Comparison of ENCODE assay signal across 8 cellular contexts in genomic region chr7:108805808-108806397, GRCh38.
DNase-seq lines count a peak whose midpoint lies in the region; ATAC-seq and TF ChIP-seq lines count a peak whose summit lies in the region.

No MANE protein-coding gene starts in this region.

- no peaks in the 10 kb centered on the region for H3K4me1 ChIP-seq in cardiac muscle cell (ENCODE audit: low read depth)
- H3K4me1 ChIP-seq in Karpas-422 (ENCODE audit: low read length) = no peaks in the 10 kb centered on the region
- no peaks in the 10 kb centered on the region for H3K4me1 ChIP-seq in mammary epithelial cell (ENCODE audit: insufficient read depth, low read length)

- in situ Hi-C loops in mammary epithelial cell (cut with MboI; ENCODE audit: low sequenced_read_pairs in 2 of 2) = no loop called here

- CTCF ChIA-PET in mammary epithelial cell (lab: Charles Lee; ENCODE audit: low non-redundant PET) = no interaction called here

- H2AFZ ChIP-seq in Karpas-422 (ENCODE audit: low read length) (peak overlapping the region; percentile 62), mammary epithelial cell (ENCODE audit: low read depth, low read length) (peak overlapping the region; percentile 31)

- H3K27ac Mint-ChIP-seq in osteocyte (ENCODE audit: unreplicated experiment) = no peak overlapping the region

- H3K9me3 Mint-ChIP-seq in osteocyte (ENCODE audit: unreplicated experiment) = no peaks in the 10 kb centered on the region

- H3K9ac ChIP-seq in Karpas-422 (ENCODE audit: low read length) (no peak overlapping the region), mammary epithelial cell (ENCODE audit: insufficient read depth, low read length) (no peak overlapping the region)

- BruUV-seq in mammary epithelial cell (replicated peaks; lab: Mats Ljungman, UMichigan) = no TSS peak

- no peak overlapping the region for H3K4me3 ChIP-seq in cardiac muscle cell
- no peak overlapping the region for H3K4me3 ChIP-seq in Karpas-422 (ENCODE audit: low read length)
- H3K4me3 ChIP-seq in mammary epithelial cell (replicated peaks in 1 of 3; ENCODE audit: insufficient read depth in 1 of 3, low read depth in 2 of 3, low read length in 3 of 3) = no peak overlapping the region

- no peak overlapping the region for H3K27ac ChIP-seq in cardiac muscle cell
- no peak overlapping the region for H3K27ac ChIP-seq in Karpas-422 (ENCODE audit: low read length)
- no peak overlapping the region for H3K27ac ChIP-seq in mammary epithelial cell (ENCODE audit: insufficient read depth, low read depth, low read length)

- H3K36me3 ChIP-seq in cardiac muscle cell = no peaks in the 10 kb centered on the region
- no peaks in the 10 kb centered on the region for H3K36me3 ChIP-seq in Karpas-422 (ENCODE audit: insufficient read depth, low read length)
- H3K36me3 ChIP-seq in mammary epithelial cell (ENCODE audit: insufficient read depth, low read length) = no peaks in the 10 kb centered on the region

- peak; percentile 63 for TF ChIP-seq CTCF in cardiac muscle cell (IDR thresholded peaks at IDR 0.05; ENCODE audit: low read depth, low read length)
- TF ChIP-seq CTCF in mammary epithelial cell (conservative IDR thresholded peaks at IDR 0.05 in 1 of 2, IDR thresholded peaks at IDR 0.05 in 1 of 2; ENCODE audit: extremely low read depth in 1 of 2, insufficient read depth in 1 of 2, low read depth in 1 of 2, low read length in 2 of 2) = peak; percentile 52 to 54
- TF ChIP-seq CTCF in osteocyte (IDR thresholded peaks at IDR 0.05) = peak; percentile 45

- H3K4me2 ChIP-seq in Karpas-422 (ENCODE audit: low read depth, low read length, poor library complexity, severe bottlenecking) (no peak overlapping the region), mammary epithelial cell (ENCODE audit: insufficient read depth, low read depth, low read length) (no peak overlapping the region)

- H3K4me3 Mint-ChIP-seq in osteocyte (ENCODE audit: unreplicated experiment) = no peak overlapping the region

- H3K36me3 Mint-ChIP-seq in osteocyte (ENCODE audit: unreplicated experiment) = no peaks in the 10 kb centered on the region

- 59% methylated on average over 6 of the region's 6 CpGs for WGBS in mammary epithelial cell (ENCODE audit: low coverage, missing lambda C conversion rate)

- H3K9me2 ChIP-seq in Karpas-422 (replicated peaks; ENCODE audit: insufficient read depth, low read length) = no peaks in the 10 kb centered on the region

- no peaks in the 10 kb centered on the region for H3K27me3 ChIP-seq in cardiac muscle cell
- no peaks in the 10 kb centered on the region for H3K27me3 ChIP-seq in Karpas-422 (ENCODE audit: low read length)
- no peaks in the 10 kb centered on the region for H3K27me3 ChIP-seq in mammary epithelial cell (ENCODE audit: insufficient read depth, low read length)

- no peaks in the 10 kb centered on the region for H3K79me2 ChIP-seq in Karpas-422 (ENCODE audit: low read length)
- H3K79me2 ChIP-seq in mammary epithelial cell (ENCODE audit: insufficient read depth, low read length) = no peaks in the 10 kb centered on the region

- H3K9me3 ChIP-seq in cardiac muscle cell (ENCODE audit: low read depth) (no peaks in the 10 kb centered on the region), Karpas-422 (ENCODE audit: low read length) (no peaks in the 10 kb centered on the region), mammary epithelial cell (replicated peaks; ENCODE audit: insufficient read depth, low read length) (no peaks in the 10 kb centered on the region)

- peaks cover 2% of the 10 kb centered on the region for H3K27me3 Mint-ChIP-seq in osteocyte (ENCODE audit: unreplicated experiment)

- dilution Hi-C loops in mammary epithelial cell (cut with HindIII; ENCODE audit: low sequenced_read_pairs) = no loop called here

- intact Hi-C loops in cardiac septum (cut with DNase I) = no loop called here
- intact Hi-C loops in mammary epithelial cell (cut with micrococcal nuclease) = loop anchor here (10.0 kb wide), 1 partner anchor 191 kb away; no protein-coding TSS in a partner anchor

- DNase-seq in cardiac muscle cell (ENCODE audit: low read depth in 1 of 2, low spot score in 1 of 2) = peak in 1 of 2 donors; percentile 64
- no peak for DNase-seq in cardiac septum (ENCODE audit: low spot score)
- DNase-seq in Karpas-422 = peak; percentile 70
- DNase-seq in mammary epithelial cell = peak; percentile 4
- DNase-seq in osteocyte (ENCODE audit: extremely low spot score, unreplicated experiment) = no peak
- DNase-seq in stimulated activated CD4-positive, alpha-beta T cell treated with anti-CD3 and anti-CD28 coated beads, Interleukin-4, amount 100 ng/mL, for 1 hour = no peak

- H3K4me1 Mint-ChIP-seq in osteocyte (ENCODE audit: unreplicated experiment) = no peaks in the 10 kb centered on the region

- H4K20me1 ChIP-seq in Karpas-422 (ENCODE audit: insufficient read depth, low read depth, low read length) = no peaks in the 10 kb centered on the region
- H4K20me1 ChIP-seq in mammary epithelial cell (ENCODE audit: insufficient read depth, low read length) = no peaks in the 10 kb centered on the region

- ATAC-seq in GM18861 (IDR thresholded peaks at IDR 0.05; ENCODE audit: unreplicated experiment) (no peak), HG03039 (IDR thresholded peaks at IDR 0.05; ENCODE audit: unreplicated experiment) (no peak)

Comparison
In these comparisons a context has a peak if more than half of its experiments do, and no peak if none do; other contexts are left out.
1. DNase-seq: peak in Karpas-422 (single experiment) and mammary epithelial cell (single experiment); none in cardiac septum (single experiment), osteocyte (single experiment) and stimulated activated CD4-positive, alpha-beta T cell treated with anti-CD3 and anti-CD28 coated beads, Interleukin-4, amount 100 ng/mL, for 1 hour (single experiment).
2. Peak in every context shown above with its lines, with median percentiles within 50 percentile points of each other: CTCF ChIP-seq.